8 cellular contexts compared by ENCODE assay signal in the genomic region with DNA sequence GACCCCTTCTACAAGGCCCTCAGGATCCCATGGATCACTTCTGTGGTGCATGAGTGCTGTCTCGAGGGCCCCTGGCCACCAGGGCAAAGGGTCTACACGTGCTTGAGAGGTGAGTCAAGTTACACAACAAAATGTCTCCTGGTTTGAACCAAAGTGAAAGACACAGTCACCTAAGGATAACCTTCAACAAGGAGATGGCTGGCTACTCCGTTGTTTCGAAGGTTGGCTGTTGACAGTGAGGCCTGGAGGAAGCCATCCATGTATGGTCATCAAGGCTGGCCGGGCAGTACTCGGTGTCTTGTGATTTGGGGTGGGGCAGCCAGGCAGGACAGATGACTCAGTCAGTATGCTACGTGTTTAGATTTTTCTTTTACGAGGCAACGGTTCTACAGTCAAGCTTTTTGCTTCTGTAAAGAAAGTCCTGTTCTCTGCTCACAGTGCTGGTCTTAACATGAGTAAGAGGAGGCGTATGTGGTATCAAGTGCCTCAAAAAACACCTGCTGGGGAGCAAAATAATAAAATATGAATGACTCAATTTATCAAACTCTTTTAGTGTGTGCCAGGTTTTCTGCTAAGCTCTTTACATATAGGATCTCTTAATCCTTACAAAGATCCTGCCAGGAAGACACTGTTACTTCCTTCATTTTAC. TPM values are rescaled to one million over a fixed set of nuclear protein-coding genes. Genes with fewer than 3 reads are reported as not detected.
DNase-seq lines count a peak whose midpoint lies in the region; ATAC-seq and TF ChIP-seq lines count a peak whose summit lies in the region.

No MANE protein-coding gene starts in this region.

- RAD21 ChIA-PET in HCT116 (lab: Charles Lee; ENCODE audit: low non-redundant PET in 1 of 2, low total read pairs in 2 of 2, uncharacterized antibody in 2 of 2, unreplicated experiment in 2 of 2) = interaction anchor here in 1 of 2 experiments (0.6 kb wide), 1 partner anchor 10 kb away, joined by 3 read pairs; no protein-coding TSS in a partner anchor

- ATAC-seq in HCT116 (peak; percentile 91), GM18870 (IDR thresholded peaks at IDR 0.05; ENCODE audit: unreplicated experiment) (no peak)

- H3K79me2 ChIP-seq in HCT116 (ENCODE audit: insufficient read depth, low read length) = no peaks in the 10 kb centered on the region

- intact Hi-C loops in HCT116 (cut with micrococcal nuclease) (no loop called here), ascending aorta (cut with DNase I) (loop anchor here (1.0 to 10.0 kb wide), 2 partner anchors 18 to 836 kb away; partner anchors contain the start of gene NT5DC3)

- H3K36me3 ChIP-seq in HCT116 (ENCODE audit: control insufficient read depth in 1 of 2, insufficient read depth in 2 of 2, low read length in 2 of 2) = no peaks in the 10 kb centered on the region
- H3K36me3 ChIP-seq in ascending aorta = no peaks in the 10 kb centered on the region

- H3K27ac ChIP-seq in HCT116 (ENCODE audit: low read depth, low read length) (peak overlapping the region; percentile 58), ascending aorta (peak overlapping the region; percentile 86 to 89)

- no peaks in the 10 kb centered on the region for H3K9me2 ChIP-seq in HCT116 (ENCODE audit: insufficient read depth)

- DNase-seq in HCT116 (ENCODE audit: low read depth, low spot score) (peak; percentile 77), ascending aorta (ENCODE audit: low spot score in 2 of 2) (peak; percentile 68 to 95), hepatic stellate cell (ENCODE audit: low spot score) (peak; percentile 72), stromal cell of bone marrow (ENCODE audit: low read depth) (peak; percentile 92), cortex of kidney (lab: John Stamatoyannopoulos, UW) (no peak), glutamatergic neuron (no peak)
- no peak for DNase-seq in NK-92 treated with Interleukin-12 subunit alpha and Interleukin-12 subunit beta, amount 100 ng/mL, for 24 hours (lab: John Stamatoyannopoulos, UW)

- H4K20me1 ChIP-seq in HCT116 (ENCODE audit: insufficient read depth) = no peaks in the 10 kb centered on the region

- POLR2A ChIA-PET in HCT116 (lab: Charles Lee) = no interaction called here

- no peaks in the 10 kb centered on the region for H3K9me3 ChIP-seq in HCT116 (ENCODE audit: control insufficient read depth in 1 of 2, insufficient read depth in 1 of 2, low read depth in 1 of 2, low read length in 2 of 2)
- H3K9me3 ChIP-seq in ascending aorta = no peaks in the 10 kb centered on the region

- H3K36me3 Mint-ChIP-seq in glutamatergic neuron (ENCODE audit: unreplicated experiment) = peaks cover 8% of the 10 kb centered on the region

- CTCF ChIA-PET in HCT116 (lab: Charles Lee) = interaction anchor here (1.0 kb wide), 1 partner anchor 12 kb away, joined by 3 read pairs; no protein-coding TSS in a partner anchor

- H3K9ac ChIP-seq in HCT116 (ENCODE audit: low read length) = peak overlapping the region; percentile 2; the same call in 1 of the 2 replicates

- H3K4me1 ChIP-seq in HCT116 (ENCODE audit: control insufficient read depth in 1 of 2, insufficient read depth in 2 of 2, low read length in 2 of 2) (peaks cover 36 to 37% of the 10 kb centered on the region in 2 experiments), ascending aorta (peaks cover 6 to 12% of the 10 kb centered on the region in 2 donors)

- BruUV-seq in HCT116 (replicated peaks; lab: Mats Ljungman, UMichigan) = no TSS peak

- peak overlapping the region; percentile 52 for H2AFZ ChIP-seq in HCT116 (ENCODE audit: low read depth, low read length, poor library complexity, severe bottlenecking)

- H3K27me3 Mint-ChIP-seq in glutamatergic neuron (ENCODE audit: unreplicated experiment) = no peaks in the 10 kb centered on the region

- H3K4me3 Mint-ChIP-seq in glutamatergic neuron (ENCODE audit: unreplicated experiment) = no peak overlapping the region

- no peaks in the 10 kb centered on the region for H3K4me1 Mint-ChIP-seq in glutamatergic neuron (ENCODE audit: low read depth, unreplicated experiment)

- TF ChIP-seq POLR2A in HCT116 (IDR thresholded peaks at IDR 0.05; ENCODE audit: borderline replicate concordance, extremely low read depth, insufficient read depth, insufficient read length) = no peak

- peaks cover 3% of the 10 kb centered on the region for H3K9me3 Mint-ChIP-seq in glutamatergic neuron (ENCODE audit: unreplicated experiment)

- H3K4me3 ChIP-seq in HCT116 (replicated peaks in 1 of 2; ENCODE audit: low read depth in 1 of 2, low read length in 2 of 2) (0 out of 4 replicates have a peak overlapping the region, but pooled peaks of 1 of the 2 experiments have one; percentile 3), ascending aorta (no peak overlapping the region)

- no peak overlapping the region for H3K27ac Mint-ChIP-seq in glutamatergic neuron (ENCODE audit: unreplicated experiment)

- TF ChIP-seq CTCF in HCT116 (IDR thresholded peaks at IDR 0.05 in 2 of 3, conservative IDR thresholded peaks at IDR 0.05 in 1 of 3; ENCODE audit: borderline replicate concordance in 1 of 3, insufficient read depth in 1 of 3, low read depth in 2 of 3, low read length in 2 of 3) = peak in 1 of 3 experiments; percentile 11; a peak in 1 of 6 replicates
- TF ChIP-seq CTCF in ascending aorta (IDR thresholded peaks at IDR 0.05) = no peak
- no peak for TF ChIP-seq CTCF in glutamatergic neuron (IDR thresholded peaks at IDR 0.05; ENCODE audit: partially characterized antibody, unreplicated experiment)

- no peaks in the 10 kb centered on the region for H3K27me3 ChIP-seq in HCT116 (ENCODE audit: insufficient read depth, low read length)
- no peaks in the 10 kb centered on the region for H3K27me3 ChIP-seq in ascending aorta

- TF ChIP-seq RAD21 in HCT116 (IDR thresholded peaks at IDR 0.05; ENCODE audit: low read depth) = no peak

- peak overlapping the region; percentile 59 for H3K4me2 ChIP-seq in HCT116 (ENCODE audit: low read length)

TF ChIP-seq in HCT116, 20 proteins besides CTCF, POLR2A, EP300 and RAD21 (continues in another document):
- TF ChIP-seq JUND (IDR thresholded peaks at IDR 0.05) (peak; percentile 73), SIN3A (IDR thresholded peaks at IDR 0.05; ENCODE audit: low read depth) (0 out of 2 replicates have a peak, but pooled peaks have one; percentile 31), FOSL1 (IDR thresholded peaks at IDR 0.05; ENCODE audit: low read depth) (peak; percentile 74), SP1 (IDR thresholded peaks at IDR 0.05; ENCODE audit: low read depth) (peak; percentile 56), TCF7L2 (IDR thresholded peaks at IDR 0.05; ENCODE audit: borderline replicate concordance, extremely low read depth, insufficient read depth, insufficient read length) (no peak), POLR2AphosphoS5 (IDR thresholded peaks at IDR 0.05; ENCODE audit: low read depth, low read length) (peak; percentile 36; the same call in 1 of the 2 replicates), SRF (IDR thresholded peaks at IDR 0.05; ENCODE audit: low read depth) (peak; percentile 98), EGR1 (IDR thresholded peaks at IDR 0.05; ENCODE audit: low read depth) (no peak), EZH2 (IDR thresholded peaks at IDR 0.05) (no peak), EZH2phosphoT487 (IDR thresholded peaks at IDR 0.05; ENCODE audit: borderline replicate concordance) (no peak), CBX3 (IDR thresholded peaks at IDR 0.05; ENCODE audit: low read depth) (peak; percentile 79), CEBPB (IDR thresholded peaks at IDR 0.05; ENCODE audit: low read depth) (no peak), ELF1 (IDR thresholded peaks at IDR 0.05; ENCODE audit: borderline replicate concordance, low read depth) (no peak), ZNF274 (IDR thresholded peaks at IDR 0.05; ENCODE audit: low read depth, low read length) (no peak)
- TF ChIP-seq, protein P1, sequence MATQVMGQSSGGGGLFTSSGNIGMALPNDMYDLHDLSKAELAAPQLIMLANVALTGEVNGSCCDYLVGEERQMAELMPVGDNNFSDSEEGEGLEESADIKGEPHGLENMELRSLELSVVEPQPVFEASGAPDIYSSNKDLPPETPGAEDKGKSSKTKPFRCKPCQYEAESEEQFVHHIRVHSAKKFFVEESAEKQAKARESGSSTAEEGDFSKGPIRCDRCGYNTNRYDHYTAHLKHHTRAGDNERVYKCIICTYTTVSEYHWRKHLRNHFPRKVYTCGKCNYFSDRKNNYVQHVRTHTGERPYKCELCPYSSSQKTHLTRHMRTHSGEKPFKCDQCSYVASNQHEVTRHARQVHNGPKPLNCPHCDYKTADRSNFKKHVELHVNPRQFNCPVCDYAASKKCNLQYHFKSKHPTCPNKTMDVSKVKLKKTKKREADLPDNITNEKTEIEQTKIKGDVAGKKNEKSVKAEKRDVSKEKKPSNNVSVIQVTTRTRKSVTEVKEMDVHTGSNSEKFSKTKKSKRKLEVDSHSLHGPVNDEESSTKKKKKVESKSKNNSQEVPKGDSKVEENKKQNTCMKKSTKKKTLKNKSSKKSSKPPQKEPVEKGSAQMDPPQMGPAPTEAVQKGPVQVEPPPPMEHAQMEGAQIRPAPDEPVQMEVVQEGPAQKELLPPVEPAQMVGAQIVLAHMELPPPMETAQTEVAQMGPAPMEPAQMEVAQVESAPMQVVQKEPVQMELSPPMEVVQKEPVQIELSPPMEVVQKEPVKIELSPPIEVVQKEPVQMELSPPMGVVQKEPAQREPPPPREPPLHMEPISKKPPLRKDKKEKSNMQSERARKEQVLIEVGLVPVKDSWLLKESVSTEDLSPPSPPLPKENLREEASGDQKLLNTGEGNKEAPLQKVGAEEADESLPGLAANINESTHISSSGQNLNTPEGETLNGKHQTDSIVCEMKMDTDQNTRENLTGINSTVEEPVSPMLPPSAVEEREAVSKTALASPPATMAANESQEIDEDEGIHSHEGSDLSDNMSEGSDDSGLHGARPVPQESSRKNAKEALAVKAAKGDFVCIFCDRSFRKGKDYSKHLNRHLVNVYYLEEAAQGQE (IDR thresholded peaks at IDR 0.05; ENCODE audit: low read depth) = no peak
- TF ChIP-seq, protein P2, sequence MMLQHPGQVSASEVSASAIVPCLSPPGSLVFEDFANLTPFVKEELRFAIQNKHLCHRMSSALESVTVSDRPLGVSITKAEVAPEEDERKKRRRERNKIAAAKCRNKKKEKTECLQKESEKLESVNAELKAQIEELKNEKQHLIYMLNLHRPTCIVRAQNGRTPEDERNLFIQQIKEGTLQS (IDR thresholded peaks at IDR 0.05) = no peak
- TF ChIP-seq, protein P3, sequence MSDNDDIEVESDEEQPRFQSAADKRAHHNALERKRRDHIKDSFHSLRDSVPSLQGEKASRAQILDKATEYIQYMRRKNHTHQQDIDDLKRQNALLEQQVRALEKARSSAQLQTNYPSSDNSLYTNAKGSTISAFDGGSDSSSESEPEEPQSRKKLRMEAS (IDR thresholded peaks at IDR 0.05) = peak; percentile 70

RNA-seq across cellular contexts. Expression of gene NT5DC3, which starts 18.0 kb away (rescaled TPM):
- total RNA-seq in HCT116 (2021; ENCODE audit: unreplicated experiment) (18.7 TPM), ascending aorta (6.6 TPM), glutamatergic neuron (ENCODE audit: unreplicated experiment) (2.1 TPM)
- polyA plus RNA-seq in HCT116 (2012) = 3.8 and 5.0 TPM in 2 replicates

Comparison
In these comparisons a context has a peak if more than half of its experiments do, and no peak if none do; other contexts are left out.
1. DNase-seq: peak in HCT116 (single experiment), ascending aorta (2 of 2), hepatic stellate cell (single experiment) and stromal cell of bone marrow (single experiment); none in cortex of kidney (single experiment), NK-92 treated with Interleukin-12 subunit alpha and Interleukin-12 subunit beta, amount 100 ng/mL, for 24 hours (single experiment) and glutamatergic neuron (single experiment).